ENCODE assay signal across 14 cellular contexts in the genomic region with DNA sequence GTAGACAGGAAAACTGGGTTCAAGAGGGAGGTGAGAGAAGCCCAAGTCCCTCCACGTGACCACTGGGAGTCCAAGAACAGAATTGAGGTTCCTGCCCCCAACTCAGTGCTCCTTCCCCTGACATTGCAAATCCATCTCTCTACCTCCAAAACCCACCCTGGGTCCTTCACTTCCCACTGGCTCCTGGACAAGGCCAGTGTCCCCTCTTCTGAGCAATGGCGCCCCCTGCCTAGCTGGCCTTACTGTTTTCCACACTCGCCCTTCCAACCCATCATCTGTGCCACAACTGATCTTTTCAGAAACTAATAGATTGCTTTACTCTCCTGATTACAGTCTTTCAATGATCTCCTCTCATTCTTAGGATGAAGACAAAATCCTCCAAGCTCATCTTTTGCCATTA.
DNase-seq lines count a peak whose midpoint lies in the region; ATAC-seq and TF ChIP-seq lines count a peak whose summit lies in the region.
"Had no signal": no experiment of that assay in that cellular context is flagged by ENCODE, and none has a peak within 500 bp of the region (broad histone marks: within the 10 kb centered on the region; RNA-seq: fewer than 3 reads in every experiment).

No MANE protein-coding gene starts in this region.

- H3K27me3 ChIP-seq in endodermal cell (ENCODE audit: control insufficient read depth, insufficient read depth, low read length, poor library complexity, severe bottlenecking) = no peaks in the 10 kb centered on the region
- H3K27me3 ChIP-seq: BLaER1 had no signal

- H3K9me3 Mint-ChIP-seq in activated naive CD8-positive, alpha-beta T cell treated with anti-CD3 and anti-CD28 coated beads, Interleukin-2, amount 50 U/mL, for 24 hours = no peaks in the 10 kb centered on the region
- H3K9me3 Mint-ChIP-seq in activated naive CD8-positive, alpha-beta T cell treated with anti-CD3 and anti-CD28 coated beads for 36 hours = no peaks in the 10 kb centered on the region
- H3K9me3 Mint-ChIP-seq in endodermal cell = no peaks in the 10 kb centered on the region

- H3K4me1 Mint-ChIP-seq in activated naive CD8-positive, alpha-beta T cell treated with anti-CD3 and anti-CD28 coated beads, Interleukin-2, amount 50 U/mL, for 24 hours = no peaks in the 10 kb centered on the region
- H3K4me1 Mint-ChIP-seq in activated naive CD8-positive, alpha-beta T cell treated with anti-CD3 and anti-CD28 coated beads for 36 hours = no peaks in the 10 kb centered on the region
- H3K4me1 Mint-ChIP-seq in endodermal cell = no peaks in the 10 kb centered on the region

- H3K36me3 Mint-ChIP-seq in activated naive CD8-positive, alpha-beta T cell treated with anti-CD3 and anti-CD28 coated beads, Interleukin-2, amount 50 U/mL, for 24 hours (ENCODE audit: low read depth) = no peaks in the 10 kb centered on the region
- H3K36me3 Mint-ChIP-seq in activated naive CD8-positive, alpha-beta T cell treated with anti-CD3 and anti-CD28 coated beads for 36 hours = no peaks in the 10 kb centered on the region
- no peaks in the 10 kb centered on the region for H3K36me3 Mint-ChIP-seq in endodermal cell (ENCODE audit: low read depth)

- TF ChIP-seq RAD21 in Ishikawa (IDR thresholded peaks at IDR 0.05; ENCODE audit: low read depth) = peak; percentile 20; the same call in 1 of the 2 replicates

- peaks cover 27% of the 10 kb centered on the region for H3K27me3 Mint-ChIP-seq in activated naive CD8-positive, alpha-beta T cell treated with anti-CD3 and anti-CD28 coated beads, Interleukin-2, amount 50 U/mL, for 24 hours
- peaks cover 24% of the 10 kb centered on the region for H3K27me3 Mint-ChIP-seq in activated naive CD8-positive, alpha-beta T cell treated with anti-CD3 and anti-CD28 coated beads for 36 hours
- H3K27me3 Mint-ChIP-seq in endodermal cell (ENCODE audit: insufficient read depth) = no peaks in the 10 kb centered on the region

- H3K9ac ChIP-seq in endodermal cell (ENCODE audit: extremely low read depth, low read length, poor library complexity, severe bottlenecking) = no peak overlapping the region
- H3K9ac ChIP-seq: BLaER1 had no signal

- no peak overlapping the region for H3K27ac Mint-ChIP-seq in activated naive CD8-positive, alpha-beta T cell treated with anti-CD3 and anti-CD28 coated beads, Interleukin-2, amount 50 U/mL, for 24 hours
- no peak overlapping the region for H3K27ac Mint-ChIP-seq in activated naive CD8-positive, alpha-beta T cell treated with anti-CD3 and anti-CD28 coated beads for 36 hours
- no peak overlapping the region for H3K27ac Mint-ChIP-seq in endodermal cell
- H3K27ac Mint-ChIP-seq: naive thymus-derived CD8-positive, alpha-beta T cell had no signal

- no peaks in the 10 kb centered on the region for H3K36me3 ChIP-seq in endodermal cell (ENCODE audit: control insufficient read depth, insufficient read depth, low read length)
- H3K36me3 ChIP-seq: BLaER1 had no signal

- TF ChIP-seq CTCF in endodermal cell (conservative IDR thresholded peaks at IDR 0.05) (peak; percentile 79), retinal pigment epithelial cell (conservative IDR thresholded peaks at IDR 0.05; ENCODE audit: low read depth, low read length) (peak; percentile 41)

- no peaks in the 10 kb centered on the region for H3K4me1 ChIP-seq in endodermal cell (ENCODE audit: control insufficient read depth, insufficient read depth, low read length)

- no peak overlapping the region for H3K27ac ChIP-seq in endodermal cell (ENCODE audit: low read depth, low read length)
- H3K27ac ChIP-seq: BLaER1, PC-9 had no signal

- H3K4me3 Mint-ChIP-seq in activated naive CD8-positive, alpha-beta T cell treated with anti-CD3 and anti-CD28 coated beads, Interleukin-2, amount 50 U/mL, for 24 hours = no peak overlapping the region
- H3K4me3 Mint-ChIP-seq in activated naive CD8-positive, alpha-beta T cell treated with anti-CD3 and anti-CD28 coated beads for 36 hours = no peak overlapping the region
- H3K4me3 Mint-ChIP-seq in endodermal cell = no peak overlapping the region
- H3K4me3 Mint-ChIP-seq: naive thymus-derived CD8-positive, alpha-beta T cell had no signal

- DNase-seq in activated naive CD8-positive, alpha-beta T cell treated with anti-CD3 and anti-CD28 coated beads, Interleukin-2, amount 50 U/mL, for 24 hours = peak; percentile 33
- DNase-seq in activated naive CD8-positive, alpha-beta T cell treated with anti-CD3 and anti-CD28 coated beads for 36 hours = no peak
- DNase-seq in endodermal cell = peak; percentile 83
- DNase-seq in retinal pigment epithelial cell (ENCODE audit: low read depth) = no peak
- no peak for DNase-seq in midbrain (lab: John Stamatoyannopoulos, UW)
- DNase-seq in stimulated activated naive CD4-positive, alpha-beta T cell (lab: John Stamatoyannopoulos, UW) = no peak
- DNase-seq: naive thymus-derived CD8-positive, alpha-beta T cell; NCI-H1694; PC-9; stimulated activated CD4-positive, alpha-beta T cell treated with anti-CD3 and anti-CD28 coated beads, Interleukin-12 subunit alpha, Interleukin-12 subunit beta, amount 100 ng/mL, for 4 hours; T-helper 9 cell had no signal

- 62 to 83% methylated on average over 3 of the region's 3 CpGs for WGBS in endodermal cell (ENCODE audit: insufficient coverage in 1 of 2, insufficient read length in 1 of 2), 2 experiments

- TF ChIP-seq EP300 in Ishikawa (IDR thresholded peaks at IDR 0.05; ENCODE audit: borderline replicate concordance) = no peak

- ATAC-seq in activated naive CD8-positive, alpha-beta T cell treated with anti-CD3 and anti-CD28 coated beads, Interleukin-2, amount 50 U/mL, for 24 hours = no peak
- ATAC-seq in HG03354 (IDR thresholded peaks at IDR 0.05; ENCODE audit: poor library complexity, severe bottlenecking, unreplicated experiment) = no peak
- ATAC-seq: naive thymus-derived CD8-positive, alpha-beta T cell had no signal

- H3K4me3 ChIP-seq in endodermal cell (ENCODE audit: low read length) = no peak overlapping the region
- no peak overlapping the region for H3K4me3 ChIP-seq in retinal pigment epithelial cell (ENCODE audit: low read length)
- H3K4me3 ChIP-seq: BLaER1, PC-9 had no signal

- H3K9me3 ChIP-seq in endodermal cell (ENCODE audit: control insufficient read depth, low read length) = no peaks in the 10 kb centered on the region
- H3K9me3 ChIP-seq: BLaER1 had no signal

TF ChIP-seq in Ishikawa, 13 proteins besides CTCF, POLR2A, EP300 and RAD21:
- TF ChIP-seq, protein P1, sequence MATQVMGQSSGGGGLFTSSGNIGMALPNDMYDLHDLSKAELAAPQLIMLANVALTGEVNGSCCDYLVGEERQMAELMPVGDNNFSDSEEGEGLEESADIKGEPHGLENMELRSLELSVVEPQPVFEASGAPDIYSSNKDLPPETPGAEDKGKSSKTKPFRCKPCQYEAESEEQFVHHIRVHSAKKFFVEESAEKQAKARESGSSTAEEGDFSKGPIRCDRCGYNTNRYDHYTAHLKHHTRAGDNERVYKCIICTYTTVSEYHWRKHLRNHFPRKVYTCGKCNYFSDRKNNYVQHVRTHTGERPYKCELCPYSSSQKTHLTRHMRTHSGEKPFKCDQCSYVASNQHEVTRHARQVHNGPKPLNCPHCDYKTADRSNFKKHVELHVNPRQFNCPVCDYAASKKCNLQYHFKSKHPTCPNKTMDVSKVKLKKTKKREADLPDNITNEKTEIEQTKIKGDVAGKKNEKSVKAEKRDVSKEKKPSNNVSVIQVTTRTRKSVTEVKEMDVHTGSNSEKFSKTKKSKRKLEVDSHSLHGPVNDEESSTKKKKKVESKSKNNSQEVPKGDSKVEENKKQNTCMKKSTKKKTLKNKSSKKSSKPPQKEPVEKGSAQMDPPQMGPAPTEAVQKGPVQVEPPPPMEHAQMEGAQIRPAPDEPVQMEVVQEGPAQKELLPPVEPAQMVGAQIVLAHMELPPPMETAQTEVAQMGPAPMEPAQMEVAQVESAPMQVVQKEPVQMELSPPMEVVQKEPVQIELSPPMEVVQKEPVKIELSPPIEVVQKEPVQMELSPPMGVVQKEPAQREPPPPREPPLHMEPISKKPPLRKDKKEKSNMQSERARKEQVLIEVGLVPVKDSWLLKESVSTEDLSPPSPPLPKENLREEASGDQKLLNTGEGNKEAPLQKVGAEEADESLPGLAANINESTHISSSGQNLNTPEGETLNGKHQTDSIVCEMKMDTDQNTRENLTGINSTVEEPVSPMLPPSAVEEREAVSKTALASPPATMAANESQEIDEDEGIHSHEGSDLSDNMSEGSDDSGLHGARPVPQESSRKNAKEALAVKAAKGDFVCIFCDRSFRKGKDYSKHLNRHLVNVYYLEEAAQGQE (IDR thresholded peaks at IDR 0.05; ENCODE audit: low read depth) = no peak
- TF ChIP-seq TAF1 (IDR thresholded peaks at IDR 0.05; ENCODE audit: low read depth) (no peak), TEAD4 (IDR thresholded peaks at IDR 0.05) (no peak), YY1 (IDR thresholded peaks at IDR 0.05; ENCODE audit: low read depth) (no peak), CREB1 (IDR thresholded peaks at IDR 0.05; ENCODE audit: low read depth) (no peak), NFIC (IDR thresholded peaks at IDR 0.05) (no peak), TCF12 (IDR thresholded peaks at IDR 0.05; ENCODE audit: low read depth) (no peak), FOXM1 (IDR thresholded peaks at IDR 0.05; ENCODE audit: borderline replicate concordance, low read depth) (no peak), ZBTB7A (IDR thresholded peaks at IDR 0.05; ENCODE audit: low read depth) (no peak), CEBPB (IDR thresholded peaks at IDR 0.05) (no peak), EGR1 (IDR thresholded peaks at IDR 0.05) (no peak)
- TF ChIP-seq, protein P2, sequence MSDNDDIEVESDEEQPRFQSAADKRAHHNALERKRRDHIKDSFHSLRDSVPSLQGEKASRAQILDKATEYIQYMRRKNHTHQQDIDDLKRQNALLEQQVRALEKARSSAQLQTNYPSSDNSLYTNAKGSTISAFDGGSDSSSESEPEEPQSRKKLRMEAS (IDR thresholded peaks at IDR 0.05) = no peak
- TF ChIP-seq, protein P3, sequence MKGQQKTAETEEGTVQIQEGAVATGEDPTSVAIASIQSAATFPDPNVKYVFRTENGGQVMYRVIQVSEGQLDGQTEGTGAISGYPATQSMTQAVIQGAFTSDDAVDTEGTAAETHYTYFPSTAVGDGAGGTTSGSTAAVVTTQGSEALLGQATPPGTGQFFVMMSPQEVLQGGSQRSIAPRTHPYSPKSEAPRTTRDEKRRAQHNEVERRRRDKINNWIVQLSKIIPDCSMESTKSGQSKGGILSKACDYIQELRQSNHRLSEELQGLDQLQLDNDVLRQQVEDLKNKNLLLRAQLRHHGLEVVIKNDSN (IDR thresholded peaks at IDR 0.05) = no peak

Comparison
In these comparisons a context has a peak if more than half of its experiments do, and no peak if none do; other contexts are left out.
1. DNase-seq: peak in activated naive CD8-positive, alpha-beta T cell treated with anti-CD3 and anti-CD28 coated beads, Interleukin-2, amount 50 U/mL, for 24 hours (single experiment) and endodermal cell (single experiment); none in activated naive CD8-positive, alpha-beta T cell treated with anti-CD3 and anti-CD28 coated beads for 36 hours (single experiment), retinal pigment epithelial cell (single experiment), midbrain (single experiment) and stimulated activated naive CD4-positive, alpha-beta T cell (0 of 6).